Comparison of ENCODE assay signal across 8 cellular contexts in the genomic region with DNA sequence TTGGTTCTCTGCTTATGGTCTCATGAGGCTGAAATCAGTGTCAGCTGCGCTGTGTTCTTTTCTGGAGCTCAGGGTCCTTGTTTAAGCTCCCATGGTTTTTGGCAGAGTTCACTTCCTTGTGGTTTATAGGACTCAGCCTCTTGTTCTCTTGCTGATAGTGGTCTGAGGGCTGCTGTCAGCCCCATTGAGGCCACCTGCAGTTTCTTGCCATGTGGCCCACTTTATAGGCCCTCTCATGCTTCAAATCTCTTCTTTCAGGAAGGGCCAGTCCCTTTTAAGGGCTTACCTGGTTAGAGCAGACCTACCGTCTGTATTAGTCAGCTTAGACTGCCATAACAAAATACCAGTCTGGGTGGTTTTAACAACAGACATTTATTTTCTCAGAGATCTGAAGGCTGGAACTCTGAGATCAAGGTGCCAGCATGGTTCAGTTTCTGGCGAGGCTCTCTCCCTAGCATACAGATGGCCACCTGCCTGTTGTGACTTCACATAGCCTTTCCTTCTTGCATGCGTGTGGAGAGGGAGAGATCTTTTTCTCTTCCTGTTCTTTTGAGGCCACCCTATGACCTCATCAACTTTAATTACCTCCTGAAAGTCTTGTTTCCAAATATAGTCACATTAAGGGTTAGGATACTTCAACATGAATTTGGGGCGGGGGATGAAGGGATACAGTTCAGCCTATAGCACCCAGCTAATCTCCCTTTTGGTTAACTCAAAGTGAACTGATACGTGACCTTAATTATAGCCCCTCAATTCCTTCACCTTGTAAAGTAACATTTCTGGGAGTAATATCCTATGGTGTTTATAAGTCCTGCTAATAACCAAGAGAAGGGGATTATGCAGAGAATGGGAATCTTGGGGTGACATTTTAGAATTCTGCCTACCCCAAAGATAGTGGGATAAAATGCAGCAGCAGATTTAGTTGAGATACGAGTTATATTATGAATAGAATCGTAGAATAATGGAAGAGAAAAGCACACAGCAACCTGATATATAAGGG.
DNase-seq lines count a peak whose midpoint lies in the region; ATAC-seq and TF ChIP-seq lines count a peak whose summit lies in the region.

No MANE protein-coding gene starts in this region.

- no peaks in the 10 kb centered on the region for H3K36me3 ChIP-seq in BLaER1 treated with 17β-estradiol and CSF1 and Interleukin-3, amounts not matched to agents 10 nM and 100 nM
- H3K36me3 ChIP-seq in KMS-11 (ENCODE audit: insufficient read depth) (no peaks in the 10 kb centered on the region), adrenal gland (replicated peaks in 1 of 2) (no peaks in the 10 kb centered on the region)

- no peak for TF ChIP-seq POLR2A in adrenal gland (IDR thresholded peaks at IDR 0.05)

- no peaks in the 10 kb centered on the region for H3K79me2 ChIP-seq in KMS-11 (ENCODE audit: insufficient read depth, low read depth)

- no peaks in the 10 kb centered on the region for H3K27me3 Mint-ChIP-seq in activated CD8-positive, alpha-beta memory T cell treated with anti-CD3 and anti-CD28 coated beads, Interleukin-2, amount 10 ng/mL, durations not matched to agents 7 days and 5 days
- no peaks in the 10 kb centered on the region for H3K27me3 Mint-ChIP-seq in glutamatergic neuron (ENCODE audit: unreplicated experiment)

- no peaks in the 10 kb centered on the region for H3K36me3 Mint-ChIP-seq in activated CD8-positive, alpha-beta memory T cell treated with anti-CD3 and anti-CD28 coated beads, Interleukin-2, amount 10 ng/mL, durations not matched to agents 7 days and 5 days
- H3K36me3 Mint-ChIP-seq in glutamatergic neuron (ENCODE audit: unreplicated experiment), result no peaks in the 10 kb centered on the region

- no peaks in the 10 kb centered on the region for H3K27me3 ChIP-seq in BLaER1 treated with 17β-estradiol and CSF1 and Interleukin-3, amounts not matched to agents 10 nM and 100 nM
- no peaks in the 10 kb centered on the region for H3K27me3 ChIP-seq in KMS-11 (ENCODE audit: insufficient read depth, low read depth)
- H3K27me3 ChIP-seq in adrenal gland, result no peaks in the 10 kb centered on the region

- TF ChIP-seq CTCF in KMS-11 (conservative IDR thresholded peaks at IDR 0.05; ENCODE audit: low read depth, low read length), result no peak
- TF ChIP-seq CTCF in adrenal gland (IDR thresholded peaks at IDR 0.05), result no peak
- no peak for TF ChIP-seq CTCF in glutamatergic neuron (IDR thresholded peaks at IDR 0.05; ENCODE audit: partially characterized antibody, unreplicated experiment)

- H3K4me3 ChIP-seq in BLaER1 treated with 17β-estradiol and CSF1 and Interleukin-3, amounts not matched to agents 10 nM and 100 nM, result no peak overlapping the region
- H3K4me3 ChIP-seq in KMS-11 (IDR thresholded peaks at IDR 0.05; ENCODE audit: insufficient read depth, low read depth, low read length) (no peak overlapping the region), adrenal gland (no peak overlapping the region)

- no peak overlapping the region for H3K4me3 Mint-ChIP-seq in activated CD8-positive, alpha-beta memory T cell treated with anti-CD3 and anti-CD28 coated beads, Interleukin-2, amount 10 ng/mL, durations not matched to agents 7 days and 5 days
- no peak overlapping the region for H3K4me3 Mint-ChIP-seq in glutamatergic neuron (ENCODE audit: unreplicated experiment)

- H3K4me1 ChIP-seq in BLaER1 treated with 17β-estradiol and CSF1 and Interleukin-3, amounts not matched to agents 10 nM and 100 nM, result peaks cover 22 to 32% (median 27%) of the 10 kb centered on the region in 10 experiments
- H3K4me1 ChIP-seq in KMS-11 (ENCODE audit: low read depth, poor library complexity, severe bottlenecking), result peaks cover 44% of the 10 kb centered on the region
- H3K4me1 ChIP-seq in adrenal gland (replicated peaks in 1 of 2), result peaks cover 21 to 40% of the 10 kb centered on the region in 2 donors

- peak; percentile 38 for ATAC-seq in left lobe of liver
- no peak for ATAC-seq in activated CD8-positive, alpha-beta memory T cell treated with anti-CD3 and anti-CD28 coated beads, Interleukin-2, amount 10 ng/mL, durations not matched to agents 7 days and 5 days

- H3K9me3 ChIP-seq in BLaER1 treated with 17β-estradiol and CSF1 and Interleukin-3, amounts not matched to agents 10 nM and 100 nM (replicated peaks in 1 of 11), result no peaks in the 10 kb centered on the region
- no peaks in the 10 kb centered on the region for H3K9me3 ChIP-seq in adrenal gland (replicated peaks in 1 of 3)

- H3K27ac Mint-ChIP-seq in activated CD8-positive, alpha-beta memory T cell treated with anti-CD3 and anti-CD28 coated beads, Interleukin-2, amount 10 ng/mL, durations not matched to agents 7 days and 5 days, result no peak overlapping the region
- H3K27ac Mint-ChIP-seq in glutamatergic neuron (ENCODE audit: unreplicated experiment), result no peak overlapping the region

- H2AFZ ChIP-seq in KMS-11 (ENCODE audit: low read depth), result peak overlapping the region; percentile 13; the same call in 1 of the 2 replicates

- H3K4me2 ChIP-seq in BLaER1 treated with 17β-estradiol and CSF1 and Interleukin-3, amounts not matched to agents 10 nM and 100 nM, result peak overlapping the region; percentile 53 to 82 (median 74)
- peak overlapping the region; percentile 75 for H3K4me2 ChIP-seq in KMS-11

- DNase-seq in adrenal gland, result peak in 2 of 7 donors; percentile 12 to 22
- no peak for DNase-seq in left lobe of liver (ENCODE audit: low spot score)
- DNase-seq in GM03348 (ENCODE audit: low spot score), result no peak
- DNase-seq in activated CD8-positive, alpha-beta memory T cell treated with anti-CD3 and anti-CD28 coated beads, Interleukin-2, amount 10 ng/mL, durations not matched to agents 7 days and 5 days, result no peak
- DNase-seq in NCI-H1048 (lab: John Stamatoyannopoulos, UW), result no peak
- no peak for DNase-seq in glutamatergic neuron

- CTCF ChIA-PET in activated CD8-positive, alpha-beta memory T cell treated with anti-CD3 and anti-CD28 coated beads, Interleukin-2, amount 10 ng/mL, durations not matched to agents 7 days and 5 days (lab: Charles Lee), result interaction anchor here (1.0 kb wide), 1 partner anchor 144 kb away, joined by 3 read pairs; no protein-coding TSS in a partner anchor

- no peaks in the 10 kb centered on the region for H3K9me3 Mint-ChIP-seq in activated CD8-positive, alpha-beta memory T cell treated with anti-CD3 and anti-CD28 coated beads, Interleukin-2, amount 10 ng/mL, durations not matched to agents 7 days and 5 days (ENCODE audit: low read depth)
- H3K9me3 Mint-ChIP-seq in glutamatergic neuron (ENCODE audit: unreplicated experiment), result no peaks in the 10 kb centered on the region

- peaks cover 5% of the 10 kb centered on the region for H3K4me1 Mint-ChIP-seq in activated CD8-positive, alpha-beta memory T cell treated with anti-CD3 and anti-CD28 coated beads, Interleukin-2, amount 10 ng/mL, durations not matched to agents 7 days and 5 days
- H3K4me1 Mint-ChIP-seq in glutamatergic neuron (ENCODE audit: low read depth, unreplicated experiment), result peaks cover 27% of the 10 kb centered on the region

- H4K20me1 ChIP-seq in BLaER1 treated with 17β-estradiol and CSF1 and Interleukin-3, amounts not matched to agents 10 nM and 100 nM, result peaks cover 7 to 56% (median 22%) of the 10 kb centered on the region in 11 experiments; a peak in 14 of 22 replicates
- H4K20me1 ChIP-seq in KMS-11 (ENCODE audit: insufficient read depth), result no peaks in the 10 kb centered on the region

- peak overlapping the region in 2 of 11 experiments; percentile 7 to 23; a peak in 2 of 22 replicates for H3K9ac ChIP-seq in BLaER1 treated with 17β-estradiol and CSF1 and Interleukin-3, amounts not matched to agents 10 nM and 100 nM
- H3K9ac ChIP-seq in KMS-11, result peak overlapping the region; percentile 49; the same call in 1 of the 2 replicates

- intact Hi-C loops in adrenal gland (cut with DNase I), result no loop called here

- WGBS in adrenal gland, 4 donors, result 78 to 89% (median 80%) methylated on average over 8 of the region's 8 CpGs

- peak overlapping the region in 4 of 11 experiments; percentile 1 to 45 (median 20); a peak in 4 of 22 replicates for H3K27ac ChIP-seq in BLaER1 treated with 17β-estradiol and CSF1 and Interleukin-3, amounts not matched to agents 10 nM and 100 nM
- H3K27ac ChIP-seq in KMS-11, result peak overlapping the region; percentile 83
- H3K27ac ChIP-seq in adrenal gland, result peak overlapping the region in 4 of 5 donors; percentile 1 to 50 (median 22)
